ENCODE assay signal across 1 cellular context in genomic region chr1:2494323-2494693, GRCh38.
TF ChIP-seq lines count a peak whose summit lies in the region.

No MANE protein-coding gene starts in this region.

TF ChIP-seq in SK-N-SH, 30 proteins besides CTCF, POLR2A, EP300 and RAD21:
- no peak for TF ChIP-seq JUND (IDR thresholded peaks at IDR 0.05)
- TF ChIP-seq GABPA (IDR thresholded peaks at IDR 0.05; ENCODE audit: low read depth), result no peak
- no peak for TF ChIP-seq TCF12 (IDR thresholded peaks at IDR 0.05)
- TF ChIP-seq NFIC (IDR thresholded peaks at IDR 0.05; ENCODE audit: borderline replicate concordance), result no peak
- no peak for TF ChIP-seq CHD2 (IDR thresholded peaks at IDR 0.05; ENCODE audit: low read length, partially characterized antibody)
- TF ChIP-seq USF2 (IDR thresholded peaks at IDR 0.05; ENCODE audit: borderline replicate concordance, low read depth, low read length), result no peak
- TF ChIP-seq MEF2A (IDR thresholded peaks at IDR 0.05; ENCODE audit: borderline replicate concordance, low read depth), result no peak
- TF ChIP-seq FOSL2 (IDR thresholded peaks at IDR 0.05; ENCODE audit: borderline replicate concordance, low read depth), result no peak
